28 cellular contexts compared by ENCODE assay signal in the genomic region with DNA sequence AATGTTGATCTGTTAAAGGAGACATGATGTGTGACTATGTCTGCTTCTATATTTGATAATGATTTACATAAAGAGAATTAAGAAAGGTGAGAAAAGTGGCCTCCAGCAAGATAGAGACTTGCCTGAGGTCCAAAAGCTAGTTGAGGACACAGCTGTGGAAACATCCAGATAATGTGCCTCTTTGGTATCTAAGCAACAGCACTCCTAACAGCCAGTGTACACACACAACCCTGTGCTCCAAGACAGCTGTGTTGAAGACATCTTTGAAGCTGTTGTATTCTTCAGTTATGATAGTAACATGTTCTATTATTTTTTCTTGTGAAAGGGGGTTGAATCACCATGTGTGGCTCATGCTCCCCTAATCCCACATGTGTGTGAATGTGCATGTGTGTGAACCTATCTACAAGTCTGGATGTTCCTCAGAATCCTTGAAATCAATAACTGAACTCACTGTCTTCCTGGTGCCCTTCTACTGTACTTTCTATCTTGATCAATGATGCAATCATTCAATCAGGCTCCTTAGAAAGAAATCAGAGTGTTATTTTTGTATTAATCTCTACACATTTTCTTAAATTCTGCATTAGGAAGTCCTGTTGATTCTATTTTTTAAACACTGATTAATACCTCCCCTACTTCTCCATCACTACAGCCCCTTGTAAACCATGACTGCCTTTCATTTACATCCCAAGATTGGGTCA.
A peak's percentile ranks its signal among the peaks of the same experiment; 100 is the strongest.
DNase-seq lines count a peak whose midpoint lies in the region; ATAC-seq and TF ChIP-seq lines count a peak whose summit lies in the region.
"Had no signal": no experiment of that assay in that cellular context is flagged by ENCODE, and none has a peak within 500 bp of the region (broad histone marks: within the 10 kb centered on the region; RNA-seq: fewer than 3 reads in every experiment).

No MANE protein-coding gene starts in this region.

- no peak for ATAC-seq in GM18873 (IDR thresholded peaks at IDR 0.05; ENCODE audit: low FRiP score, unreplicated experiment)
- ATAC-seq: A549, SK-N-SH treated with all-trans-retinoic acid at 6 μM for 48 hours had no signal

- H3K27ac Mint-ChIP-seq in osteocyte (ENCODE audit: unreplicated experiment), result peak overlapping the region; percentile 68
- H3K27ac Mint-ChIP-seq: activated CD4-positive, alpha-beta T cell treated with anti-CD3 and anti-CD28 coated beads, Interleukin-2, amount 10 ng/mL, durations not matched to agents 24 days and 14 days; activated naive CD4-positive, alpha-beta T cell treated with anti-CD3 and anti-CD28 coated beads, Interleukin-2, amount 10 ng/mL, durations not matched to agents 7 days and 5 days; B cell; CD8-positive, alpha-beta memory T cell had no signal

- TF ChIP-seq POLR2A in esophagus muscularis mucosa (IDR thresholded peaks at IDR 0.05; ENCODE audit: low read depth), result no peak

- TF ChIP-seq EP300 in esophagus muscularis mucosa (IDR thresholded peaks at IDR 0.05), result no peak

- H3K27me3 Mint-ChIP-seq in osteocyte (ENCODE audit: unreplicated experiment), result peaks cover 3% of the 10 kb centered on the region
- H3K27me3 Mint-ChIP-seq: activated CD4-positive, alpha-beta T cell treated with anti-CD3 and anti-CD28 coated beads, Interleukin-2, amount 10 ng/mL, durations not matched to agents 24 days and 14 days; activated naive CD4-positive, alpha-beta T cell treated with anti-CD3 and anti-CD28 coated beads, Interleukin-2, amount 10 ng/mL, durations not matched to agents 7 days and 5 days; central memory CD8-positive, alpha-beta T cell had no signal

- H3K4me3 ChIP-seq in esophagus muscularis mucosa, result no peak overlapping the region
- H3K4me3 ChIP-seq: A549, GM23248, skin epidermis, upper lobe of left lung had no signal

- no peaks in the 10 kb centered on the region for H3K9me3 Mint-ChIP-seq in osteocyte (ENCODE audit: unreplicated experiment)
- H3K9me3 Mint-ChIP-seq: central memory CD8-positive, alpha-beta T cell had no signal

- peak; percentile 3 for DNase-seq in NCI-H345 (lab: John Stamatoyannopoulos, UW)
- no peak for DNase-seq in NCI-H345 treated with DMSO at 0.1 percent for 48 hours (lab: John Stamatoyannopoulos, UW; ENCODE audit: unreplicated experiment)
- DNase-seq in NCI-H1092 (lab: John Stamatoyannopoulos, UW), result peak; percentile 6
- DNase-seq in amniotic epithelial cell (ENCODE audit: low read depth), result peak; percentile 45
- DNase-seq in osteocyte (ENCODE audit: extremely low spot score, unreplicated experiment), result no peak
- no peak for DNase-seq in activated naive CD4-positive, alpha-beta T cell treated with Interleukin-2 at 50 U/mL for 16 hours
- DNase-seq in esophagus muscularis mucosa (ENCODE audit: extremely low spot score), result no peak
- DNase-seq: activated CD4-positive, alpha-beta T cell treated with anti-CD3 and anti-CD28 coated beads, Interleukin-2, amount 10 ng/mL, durations not matched to agents 24 days and 14 days; activated naive CD4-positive, alpha-beta T cell treated with anti-CD3 and anti-CD28 coated beads, Interleukin-2, amount 10 ng/mL, durations not matched to agents 7 days and 5 days; aorta; CD8-positive, alpha-beta memory T cell; DMS79 treated with DMSO at 0.1 percent for 48 hours; GM23248; kidney glomerular epithelial cell; NCI-H2081 treated with DMSO at 0.1 percent for 48 hours; NCI-H510A; RPMI8226; stimulated activated CD4-positive, alpha-beta T cell treated with anti-CD3 and anti-CD28 coated beads, Interleukin-1b, Interleukin-23, amount 100 ng/mL, for 48 hours; T-helper 2 cell; upper lobe of left lung had no signal

- H3K36me3 Mint-ChIP-seq in osteocyte (ENCODE audit: unreplicated experiment), result no peaks in the 10 kb centered on the region
- H3K36me3 Mint-ChIP-seq: activated naive CD4-positive, alpha-beta T cell treated with anti-CD3 and anti-CD28 coated beads, Interleukin-2, amount 10 ng/mL, durations not matched to agents 7 days and 5 days; CD8-positive, alpha-beta memory T cell had no signal

- intact Hi-C loops in esophagus muscularis mucosa (cut with DNase I), result no loop called here

- TF ChIP-seq CTCF in osteocyte (IDR thresholded peaks at IDR 0.05) (no peak), esophagus muscularis mucosa (IDR thresholded peaks at IDR 0.05) (no peak)

- no peak overlapping the region for H3K27ac ChIP-seq in esophagus muscularis mucosa (replicated peaks in 1 of 4)
- H3K27ac ChIP-seq: A549, GM23248, KMS-11, skin epidermis, upper lobe of left lung, VCaP had no signal

- no peaks in the 10 kb centered on the region for H3K9me3 ChIP-seq in esophagus muscularis mucosa
- H3K9me3 ChIP-seq: A549, upper lobe of left lung had no signal

- H3K4me3 Mint-ChIP-seq in osteocyte (ENCODE audit: unreplicated experiment), result no peak overlapping the region
- H3K4me3 Mint-ChIP-seq: activated CD4-positive, alpha-beta T cell treated with anti-CD3 and anti-CD28 coated beads, Interleukin-2, amount 10 ng/mL, durations not matched to agents 24 days and 14 days; activated naive CD4-positive, alpha-beta T cell treated with anti-CD3 and anti-CD28 coated beads, Interleukin-2, amount 10 ng/mL, durations not matched to agents 7 days and 5 days; B cell; CD8-positive, alpha-beta memory T cell; central memory CD8-positive, alpha-beta T cell had no signal

- peaks cover 44% of the 10 kb centered on the region for H3K4me1 Mint-ChIP-seq in osteocyte (ENCODE audit: unreplicated experiment)
- H3K4me1 Mint-ChIP-seq: activated naive CD4-positive, alpha-beta T cell treated with anti-CD3 and anti-CD28 coated beads, Interleukin-2, amount 10 ng/mL, durations not matched to agents 7 days and 5 days; B cell; CD8-positive, alpha-beta memory T cell; central memory CD8-positive, alpha-beta T cell had no signal

- H3K27me3 ChIP-seq in esophagus muscularis mucosa, result peaks cover 0 to 9% (median 0%) of the 10 kb centered on the region in 4 donors
- H3K27me3 ChIP-seq: upper lobe of left lung had no signal

- no peaks in the 10 kb centered on the region for H3K4me1 ChIP-seq in esophagus muscularis mucosa

- no peaks in the 10 kb centered on the region for H3K36me3 ChIP-seq in esophagus muscularis mucosa
- H3K36me3 ChIP-seq: upper lobe of left lung had no signal

Comparison
In these comparisons a context has a peak if more than half of its experiments do, and no peak if none do; other contexts are left out.
1. DNase-seq: peak in NCI-H345 (single experiment), NCI-H1092 (single experiment) and amniotic epithelial cell (single experiment); none in NCI-H345 treated with DMSO at 0.1 percent for 48 hours (single experiment), osteocyte (single experiment), activated naive CD4-positive, alpha-beta T cell treated with Interleukin-2 at 50 U/mL for 16 hours (single experiment) and esophagus muscularis mucosa (single experiment).